ENCODE assay signal across 17 cellular contexts in the genomic region with DNA sequence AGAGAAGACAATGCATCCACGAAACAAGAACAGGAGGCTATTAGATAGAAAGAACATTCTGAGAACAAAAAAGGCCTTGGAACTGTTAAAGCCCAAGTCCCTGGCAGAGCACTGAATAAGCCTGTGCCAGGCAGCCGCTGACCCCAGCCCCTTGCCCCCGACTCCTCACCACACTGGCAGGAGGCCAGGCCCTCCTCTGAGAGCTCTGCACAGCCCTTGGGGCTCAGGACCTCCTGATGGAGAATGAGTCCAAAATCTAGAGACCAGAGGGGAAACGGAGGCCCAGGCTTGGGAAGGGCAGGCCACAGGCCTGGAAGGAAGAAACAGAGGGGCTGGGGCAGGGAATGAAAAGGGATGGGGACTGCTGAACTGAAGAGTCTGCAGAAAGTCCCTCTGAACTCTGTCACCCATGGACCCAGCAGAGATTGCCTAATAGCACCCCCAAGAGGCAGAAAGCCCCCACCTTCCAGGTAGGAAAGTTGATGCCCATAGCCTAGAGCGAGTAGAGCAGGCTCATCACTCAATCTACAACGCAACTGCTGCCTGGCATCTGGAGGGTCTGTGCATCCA. TPM values are rescaled to one million over a fixed set of nuclear protein-coding genes. Genes with fewer than 3 reads are reported as not detected.
DNase-seq lines count a peak whose midpoint lies in the region; ATAC-seq and TF ChIP-seq lines count a peak whose summit lies in the region.
"Had no signal": no experiment of that assay in that cellular context is flagged by ENCODE, and none has a peak within 500 bp of the region (broad histone marks: within the 10 kb centered on the region; RNA-seq: fewer than 3 reads in every experiment).

No MANE protein-coding gene starts in this region.

- intact Hi-C loops in natural killer cell (cut with micrococcal nuclease) = no loop called here
- intact Hi-C loops in ascending aorta (cut with DNase I) = no loop called here
- intact Hi-C loops in aorta (cut with DNase I) = no loop called here
- intact Hi-C loops in activated T-helper 1 cell treated with anti-CD3 and anti-CD28 coated beads, Interleukin-12 subunit alpha, Interleukin-12 subunit beta, Interleukin-2, Interleukin-4 antibody, amounts not matched to agents 30 ng/mL and 10 ng/mL and 1 ng/mL, durations not matched to agents 14 hours and 24 hours and 36 hours (cut with micrococcal nuclease) = no loop called here

- H3K36me3 ChIP-seq in ascending aorta = no peaks in the 10 kb centered on the region
- no peaks in the 10 kb centered on the region for H3K36me3 ChIP-seq in neuronal stem cell (replicated peaks in 1 of 2; ENCODE audit: control insufficient read depth in 2 of 2, insufficient read depth in 2 of 2, low read length in 2 of 2)
- no peaks in the 10 kb centered on the region for H3K36me3 ChIP-seq in aorta (ENCODE audit: control insufficient read depth in 1 of 2, insufficient read depth in 2 of 2, low read length in 1 of 2)
- H3K36me3 ChIP-seq: SJSA1 had no signal

- H3K27ac Mint-ChIP-seq in natural killer cell treated with Interleukin-12 subunit alpha and Interleukin-12 subunit beta and Interleukin-15 and Interleukin-18, amount 100 ng/mL, for 72 hours = no peak overlapping the region
- H3K27ac Mint-ChIP-seq in natural killer cell = no peak overlapping the region
- no peak overlapping the region for H3K27ac Mint-ChIP-seq in activated T-helper 1 cell treated with anti-CD3 and anti-CD28 coated beads, Interleukin-12 subunit alpha, Interleukin-12 subunit beta, Interleukin-2, Interleukin-4 antibody, amounts not matched to agents 30 ng/mL and 10 ng/mL and 1 ng/mL, durations not matched to agents 14 hours and 24 hours and 36 hours
- H3K27ac Mint-ChIP-seq: activated CD4-positive, alpha-beta memory T cell treated with anti-CD3 and anti-CD28 coated beads for 36 hours had no signal

- peak overlapping the region; percentile 48 for H2BK12ac ChIP-seq in neuronal stem cell (ENCODE audit: low read length)

- WGBS in neuronal stem cell (ENCODE audit: extremely low coverage in 2 of 2, insufficient read length in 2 of 2, insufficient replicate concordance in 1 of 2), 2 donors = no CpG with 5 or more reads among the region's 6 CpGs
- WGBS in aorta, 2 donors = 61% methylated on average over 6 of the region's 6 CpGs

- H3K4me1 ChIP-seq in ascending aorta (peaks cover 30 to 49% of the 10 kb centered on the region in 2 donors), neuronal stem cell (ENCODE audit: control insufficient read depth in 2 of 2, insufficient read depth in 1 of 2, low read depth in 1 of 2, low read length in 2 of 2) (peaks cover 7 to 31% of the 10 kb centered on the region in 2 donors), aorta (ENCODE audit: control insufficient read depth in 1 of 2, insufficient read depth in 2 of 2, low read length in 2 of 2) (peaks cover 0 to 3% of the 10 kb centered on the region in 2 donors)
- H3K4me1 ChIP-seq: SJSA1 had no signal

- H4K8ac ChIP-seq in neuronal stem cell (ENCODE audit: low read depth, low read length) = no peak overlapping the region

- DNase-seq in natural killer cell treated with Interleukin-12 subunit alpha and Interleukin-12 subunit beta and Interleukin-15 and Interleukin-18, amount 100 ng/mL, for 72 hours (ENCODE audit: low spot score) = peak; percentile 8
- DNase-seq in natural killer cell = no peak
- DNase-seq in ascending aorta (ENCODE audit: low spot score in 2 of 2) = peak in 1 of 2 donors; percentile 50
- DNase-seq in neuronal stem cell (ENCODE audit: low spot score) = no peak
- peak; percentile 41 to 69 for DNase-seq in aorta
- no peak for DNase-seq in activated T-helper 1 cell treated with anti-CD3 and anti-CD28 coated beads, Interleukin-12 subunit alpha, Interleukin-12 subunit beta, Interleukin-2, Interleukin-4 antibody, amounts not matched to agents 30 ng/mL and 10 ng/mL and 1 ng/mL, durations not matched to agents 14 hours and 24 hours and 36 hours (ENCODE audit: low spot score)
- no peak for DNase-seq in NK-92 (lab: John Stamatoyannopoulos, UW; ENCODE audit: unreplicated experiment)
- DNase-seq: activated CD4-positive, alpha-beta memory T cell treated with anti-CD3 and anti-CD28 coated beads for 36 hours; activated CD4-positive, CD25-positive, alpha-beta regulatory T cell; activated gamma-delta T cell treated with Interleukin-2 at 50 U/mL for 16 hours; NCI-H774; stimulated activated CD8-positive, alpha-beta memory T cell treated with anti-CD3 and anti-CD28 coated beads, Interleukin-4, amount 100 ng/mL, for 48 hours had no signal

- no peak overlapping the region for H3K23ac ChIP-seq in neuronal stem cell (ENCODE audit: low read depth, low read length, poor library complexity)

- ATAC-seq in natural killer cell treated with Interleukin-12 subunit alpha and Interleukin-12 subunit beta and Interleukin-15 and Interleukin-18, amount 100 ng/mL, for 72 hours = no peak
- ATAC-seq in natural killer cell = no peak
- ATAC-seq in aorta (ENCODE audit: low FRiP score) = no peak
- no peak for ATAC-seq in HG03520 (IDR thresholded peaks at IDR 0.05; ENCODE audit: unreplicated experiment)
- ATAC-seq: esophagus mucosa, left colon had no signal

- peak overlapping the region; percentile 27 for H2AK5ac ChIP-seq in neuronal stem cell (ENCODE audit: low read depth, low read length)

- no peak overlapping the region for H2BK120ac ChIP-seq in neuronal stem cell (ENCODE audit: low read depth, low read length)

- H2BK15ac ChIP-seq in neuronal stem cell (ENCODE audit: low read length) = no peak overlapping the region

- H3K4me3 ChIP-seq in ascending aorta = no peak overlapping the region
- H3K4me3 ChIP-seq in neuronal stem cell (ENCODE audit: low read length in 2 of 2) = no peak overlapping the region
- H3K4me3 ChIP-seq in aorta (ENCODE audit: low read length in 2 of 2) = no peak overlapping the region
- H3K4me3 ChIP-seq: SJSA1 had no signal

- H3K14ac ChIP-seq in neuronal stem cell (ENCODE audit: low read length) = no peak overlapping the region

- H3K9ac ChIP-seq in neuronal stem cell (ENCODE audit: low read depth, low read length, poor library complexity) = no peak overlapping the region

- H3K36me3 Mint-ChIP-seq in natural killer cell treated with Interleukin-12 subunit alpha and Interleukin-12 subunit beta and Interleukin-15 and Interleukin-18, amount 100 ng/mL, for 72 hours = no peaks in the 10 kb centered on the region
- no peaks in the 10 kb centered on the region for H3K36me3 Mint-ChIP-seq in natural killer cell
- H3K36me3 Mint-ChIP-seq in activated T-helper 1 cell treated with anti-CD3 and anti-CD28 coated beads, Interleukin-12 subunit alpha, Interleukin-12 subunit beta, Interleukin-2, Interleukin-4 antibody, amounts not matched to agents 30 ng/mL and 10 ng/mL and 1 ng/mL, durations not matched to agents 14 hours and 24 hours and 36 hours (ENCODE audit: low read depth) = no peaks in the 10 kb centered on the region
- H3K36me3 Mint-ChIP-seq: activated CD4-positive, alpha-beta memory T cell treated with anti-CD3 and anti-CD28 coated beads for 36 hours had no signal

- peaks cover 3 to 6% of the 10 kb centered on the region in 2 donors for H3K27me3 Mint-ChIP-seq in natural killer cell treated with Interleukin-12 subunit alpha and Interleukin-12 subunit beta and Interleukin-15 and Interleukin-18, amount 100 ng/mL, for 72 hours
- H3K27me3 Mint-ChIP-seq in natural killer cell (ENCODE audit: low read depth in 2 of 2) = peaks cover 0 to 4% of the 10 kb centered on the region in 2 donors
- H3K27me3 Mint-ChIP-seq in activated T-helper 1 cell treated with anti-CD3 and anti-CD28 coated beads, Interleukin-12 subunit alpha, Interleukin-12 subunit beta, Interleukin-2, Interleukin-4 antibody, amounts not matched to agents 30 ng/mL and 10 ng/mL and 1 ng/mL, durations not matched to agents 14 hours and 24 hours and 36 hours (ENCODE audit: insufficient read depth) = peaks cover 5% of the 10 kb centered on the region
- H3K27me3 Mint-ChIP-seq: activated CD4-positive, alpha-beta memory T cell treated with anti-CD3 and anti-CD28 coated beads for 36 hours had no signal

- H2AFZ ChIP-seq in neuronal stem cell (ENCODE audit: low read length) = no peak overlapping the region

- peak overlapping the region; percentile 62 to 77 for H3K27ac ChIP-seq in ascending aorta
- no peak overlapping the region for H3K27ac ChIP-seq in neuronal stem cell (replicated peaks; ENCODE audit: low read length)
- peak overlapping the region in 1 of 2 donors; percentile 43 for H3K27ac ChIP-seq in aorta (ENCODE audit: low read depth in 1 of 2, low read length in 2 of 2)
- H3K27ac ChIP-seq: SJSA1 had no signal

- no peak overlapping the region for H3K4ac ChIP-seq in neuronal stem cell (ENCODE audit: low read length)

- TF ChIP-seq CTCF in natural killer cell (IDR thresholded peaks at IDR 0.05) (no peak), ascending aorta (IDR thresholded peaks at IDR 0.05) (no peak)

- H3K9me3 ChIP-seq in ascending aorta = no peaks in the 10 kb centered on the region
- no peaks in the 10 kb centered on the region for H3K9me3 ChIP-seq in neuronal stem cell (replicated peaks in 1 of 2; ENCODE audit: control insufficient read depth in 2 of 2, insufficient read depth in 1 of 2, low read depth in 1 of 2, low read length in 2 of 2)
- H3K9me3 ChIP-seq in aorta (ENCODE audit: control insufficient read depth, low read length) = no peaks in the 10 kb centered on the region
- H3K9me3 ChIP-seq: SJSA1 had no signal

- peak overlapping the region; percentile 76 for H3K18ac ChIP-seq in neuronal stem cell (ENCODE audit: low read length)

- no peak overlapping the region for H3K4me2 ChIP-seq in neuronal stem cell (ENCODE audit: insufficient read depth, low read length, poor library complexity, severe bottlenecking)

- H3K27me3 ChIP-seq in ascending aorta (no peaks in the 10 kb centered on the region), neuronal stem cell (ENCODE audit: control insufficient read depth in 3 of 3, insufficient read depth in 3 of 3, low read depth in 1 of 3, low read length in 3 of 3) (peaks cover 0 to 25% (median 0%) of the 10 kb centered on the region in 3 experiments), aorta (ENCODE audit: control insufficient read depth in 1 of 2, insufficient read depth in 2 of 2, low read length in 1 of 2) (no peaks in the 10 kb centered on the region)
- H3K27me3 ChIP-seq: SJSA1 had no signal

- H2BK5ac ChIP-seq in neuronal stem cell (ENCODE audit: low read length) = no peak overlapping the region

- no peak overlapping the region for H3K4me3 Mint-ChIP-seq in natural killer cell treated with Interleukin-12 subunit alpha and Interleukin-12 subunit beta and Interleukin-15 and Interleukin-18, amount 100 ng/mL, for 72 hours
- no peak overlapping the region for H3K4me3 Mint-ChIP-seq in natural killer cell
- H3K4me3 Mint-ChIP-seq in activated T-helper 1 cell treated with anti-CD3 and anti-CD28 coated beads, Interleukin-12 subunit alpha, Interleukin-12 subunit beta, Interleukin-2, Interleukin-4 antibody, amounts not matched to agents 30 ng/mL and 10 ng/mL and 1 ng/mL, durations not matched to agents 14 hours and 24 hours and 36 hours = no peak overlapping the region
- H3K4me3 Mint-ChIP-seq: activated CD4-positive, alpha-beta memory T cell treated with anti-CD3 and anti-CD28 coated beads for 36 hours had no signal

- H3K4me1 Mint-ChIP-seq in natural killer cell treated with Interleukin-12 subunit alpha and Interleukin-12 subunit beta and Interleukin-15 and Interleukin-18, amount 100 ng/mL, for 72 hours (ENCODE audit: low read depth in 2 of 2) = no peaks in the 10 kb centered on the region
- no peaks in the 10 kb centered on the region for H3K4me1 Mint-ChIP-seq in natural killer cell
- H3K4me1 Mint-ChIP-seq in activated T-helper 1 cell treated with anti-CD3 and anti-CD28 coated beads, Interleukin-12 subunit alpha, Interleukin-12 subunit beta, Interleukin-2, Interleukin-4 antibody, amounts not matched to agents 30 ng/mL and 10 ng/mL and 1 ng/mL, durations not matched to agents 14 hours and 24 hours and 36 hours (ENCODE audit: low read depth) = no peaks in the 10 kb centered on the region

- no peaks in the 10 kb centered on the region for H3K79me1 ChIP-seq in neuronal stem cell (ENCODE audit: low read depth, low read length)

- no peaks in the 10 kb centered on the region for H3K9me3 Mint-ChIP-seq in natural killer cell treated with Interleukin-12 subunit alpha and Interleukin-12 subunit beta and Interleukin-15 and Interleukin-18, amount 100 ng/mL, for 72 hours
- H3K9me3 Mint-ChIP-seq in natural killer cell = no peaks in the 10 kb centered on the region
- H3K9me3 Mint-ChIP-seq in activated T-helper 1 cell treated with anti-CD3 and anti-CD28 coated beads, Interleukin-12 subunit alpha, Interleukin-12 subunit beta, Interleukin-2, Interleukin-4 antibody, amounts not matched to agents 30 ng/mL and 10 ng/mL and 1 ng/mL, durations not matched to agents 14 hours and 24 hours and 36 hours = no peaks in the 10 kb centered on the region
- H3K9me3 Mint-ChIP-seq: activated CD4-positive, alpha-beta memory T cell treated with anti-CD3 and anti-CD28 coated beads for 36 hours had no signal

- H4K91ac ChIP-seq in neuronal stem cell (ENCODE audit: low read depth, low read length, poor library complexity) = no peak overlapping the region

RNA-seq across cellular contexts. Expression of a gene that starts 18.3 kb away (rescaled TPM):
- total RNA-seq in natural killer cell treated with Interleukin-12 subunit alpha and Interleukin-12 subunit beta and Interleukin-15 and Interleukin-18, amount 100 ng/mL, for 72 hours = 1 to 10 TPM in 1 of 2 donors, under 1 TPM in 1; 0.29 to 2.1 TPM
- total RNA-seq in natural killer cell = 1 to 10 TPM; 1.1 to 3.0 (median 2.1) TPM
- total RNA-seq in ascending aorta = 1,334 TPM
- polyA plus RNA-seq in neuronal stem cell (2013, experiment 1 of 2) = 1.1 TPM
- 1.3 TPM for polyA plus RNA-seq in neuronal stem cell (2013, experiment 2 of 2)
- 1,000 to 10,000 TPM; 1,456 to 1,949 TPM for total RNA-seq in aorta
- 100 to 1,000 TPM; 303 to 404 TPM for polyA plus RNA-seq in aorta
- 0.41 and 1.1 TPM in 2 replicates for total RNA-seq in activated T-helper 1 cell treated with anti-CD3 and anti-CD28 coated beads, Interleukin-12 subunit alpha, Interleukin-12 subunit beta, Interleukin-2, Interleukin-4 antibody, amounts not matched to agents 30 ng/mL and 10 ng/mL and 1 ng/mL, durations not matched to agents 14 hours and 24 hours and 36 hours

RNA-seq across cellular contexts. Expression of a gene that starts 48.0 kb away (rescaled TPM):
- under 1 TPM in 1 of 2 donors, not detected in 1; 0.86 TPM for total RNA-seq in natural killer cell treated with Interleukin-12 subunit alpha and Interleukin-12 subunit beta and Interleukin-15 and Interleukin-18, amount 100 ng/mL, for 72 hours
- total RNA-seq in natural killer cell (1 to 10 TPM in 2 of 3 donors, under 1 TPM in 1; 0.82 to 3.1 (median 1.8) TPM), ascending aorta (not detected), aorta (under 1 TPM; 0.39 to 0.45 TPM)
- polyA plus RNA-seq in neuronal stem cell (2013, experiment 1 of 2) = not detected
- 0.08 TPM for polyA plus RNA-seq in neuronal stem cell (2013, experiment 2 of 2)
- polyA plus RNA-seq in aorta = not detected
- total RNA-seq in activated T-helper 1 cell treated with anti-CD3 and anti-CD28 coated beads, Interleukin-12 subunit alpha, Interleukin-12 subunit beta, Interleukin-2, Interleukin-4 antibody, amounts not matched to agents 30 ng/mL and 10 ng/mL and 1 ng/mL, durations not matched to agents 14 hours and 24 hours and 36 hours = 0.64 and 0.67 TPM in 2 replicates
- total RNA-seq: SJSA1 had no signal
- polyA plus RNA-seq: neural cell had no signal

Comparison
In these comparisons a context has a peak if more than half of its experiments do, and no peak if none do; other contexts are left out.
1. DNase-seq: peak in natural killer cell treated with Interleukin-12 subunit alpha and Interleukin-12 subunit beta and Interleukin-15 and Interleukin-18, amount 100 ng/mL, for 72 hours (single experiment) and aorta (2 of 2); none in natural killer cell (single experiment), neuronal stem cell (single experiment), activated T-helper 1 cell treated with anti-CD3 and anti-CD28 coated beads, Interleukin-12 subunit alpha, Interleukin-12 subunit beta, Interleukin-2, Interleukin-4 antibody, amounts not matched to agents 30 ng/mL and 10 ng/mL and 1 ng/mL, durations not matched to agents 14 hours and 24 hours and 36 hours (single experiment) and NK-92 (single experiment).
2. RNA of a gene that starts 18.3 kb away (total RNA-seq): 1,456 to 1,949 TPM in aorta and 1,334 TPM in ascending aorta (single experiment); 1.1 to 3.0 TPM in natural killer cell, 0.29 to 2.1 TPM in natural killer cell treated with Interleukin-12 subunit alpha and Interleukin-12 subunit beta and Interleukin-15 and Interleukin-18, amount 100 ng/mL, for 72 hours and 0.41 to 1.1 TPM in activated T-helper 1 cell treated with anti-CD3 and anti-CD28 coated beads, Interleukin-12 subunit alpha, Interleukin-12 subunit beta, Interleukin-2, Interleukin-4 antibody, amounts not matched to agents 30 ng/mL and 10 ng/mL and 1 ng/mL, durations not matched to agents 14 hours and 24 hours and 36 hours; every median in the first group is over 100 times any median in the second.